Comparison of ENCODE assay signal across 8 cellular contexts in genomic region chr22:40436460-40437431, GRCh38.
A peak's percentile ranks its signal among the peaks of the same experiment; 100 is the strongest.
DNase-seq lines count a peak whose midpoint lies in the region; ATAC-seq lines count a peak whose summit lies in the region.

No MANE protein-coding gene starts in this region.

- H3K36me3 ChIP-seq in CD4-positive, alpha-beta memory T cell (ENCODE audit: insufficient read depth, low read length) = peaks cover 26% of the 10 kb centered on the region

- H3K4me1 ChIP-seq in CD4-positive, alpha-beta memory T cell (ENCODE audit: insufficient read depth, low read length) = peaks cover 23% of the 10 kb centered on the region

- H3K27ac Mint-ChIP-seq in CD4-positive, alpha-beta memory T cell = peak overlapping the region; percentile 43 to 71 (median 53)
- H3K27ac Mint-ChIP-seq in activated T-cell treated with anti-CD3 and anti-CD28 coated beads, Interleukin-2, amount 50 U/mL, for 72 hours = peak overlapping the region; percentile 93

- H3K9me3 ChIP-seq in CD4-positive, alpha-beta memory T cell (ENCODE audit: control insufficient read depth in 1 of 2, low read length in 2 of 2) = no peaks in the 10 kb centered on the region

- no peaks in the 10 kb centered on the region for H3K27me3 Mint-ChIP-seq in CD4-positive, alpha-beta memory T cell
- H3K27me3 Mint-ChIP-seq in activated T-cell treated with anti-CD3 and anti-CD28 coated beads, Interleukin-2, amount 50 U/mL, for 72 hours (ENCODE audit: low read depth) = no peaks in the 10 kb centered on the region

- POLR2A ChIA-PET in CD4-positive, alpha-beta memory T cell (lab: Charles Lee; ENCODE audit: partially characterized antibody) = interaction anchor here (0.5 to 3.5 kb wide), 15 partner anchors 13 to 435 kb away, joined by 3 to 22 read pairs (median 4); no protein-coding TSS in a partner anchor

- no peak overlapping the region for H3K4me3 ChIP-seq in CD4-positive, alpha-beta memory T cell (ENCODE audit: low read length in 2 of 2)

- intact Hi-C loops in CD4-positive, alpha-beta memory T cell (cut with micrococcal nuclease) = loop anchor here (1.0 to 5.0 kb wide), 6 partner anchors 26 to 463 kb away; no protein-coding TSS in a partner anchor

- H3K27ac ChIP-seq in CD4-positive, alpha-beta memory T cell (ENCODE audit: low read depth, low read length) = no peak overlapping the region

- H3K9me3 Mint-ChIP-seq in CD4-positive, alpha-beta memory T cell = no peaks in the 10 kb centered on the region
- H3K9me3 Mint-ChIP-seq in activated T-cell treated with anti-CD3 and anti-CD28 coated beads, Interleukin-2, amount 50 U/mL, for 72 hours = no peaks in the 10 kb centered on the region

- ATAC-seq in GM18858 (IDR thresholded peaks at IDR 0.05; ENCODE audit: unreplicated experiment) (peak; percentile 41), HG03066 (IDR thresholded peaks at IDR 0.05; ENCODE audit: low read depth, unreplicated experiment) (peak; percentile 58)
- peak; percentile 59 to 65 for ATAC-seq in activated T-cell treated with anti-CD3 and anti-CD28 coated beads, Interleukin-2, amount 50 U/mL, for 72 hours (replicated peaks in 1 of 2)

- H3K36me3 Mint-ChIP-seq in CD4-positive, alpha-beta memory T cell = peaks cover 23 to 45% of the 10 kb centered on the region in 2 donors
- H3K36me3 Mint-ChIP-seq in activated T-cell treated with anti-CD3 and anti-CD28 coated beads, Interleukin-2, amount 50 U/mL, for 72 hours (ENCODE audit: insufficient read depth in 2 of 2) = peaks cover 3 to 9% of the 10 kb centered on the region in 2 donors

- DNase-seq in CD4-positive, alpha-beta memory T cell = peak in 4 of 5 donors; percentile 60 to 66 (median 62)
- DNase-seq in NCI-H345 (lab: John Stamatoyannopoulos, UW) (peak; percentile 27), glomerular visceral epithelial cell (ENCODE audit: extremely low spot score) (peak; percentile 52), pons (ENCODE audit: low spot score) (peak; percentile 87), activated gamma-delta T cell treated with Interleukin-2 at 50 U/mL for 16 hours (no peak)
- DNase-seq in activated T-cell treated with anti-CD3 and anti-CD28 coated beads, Interleukin-2, amount 50 U/mL, for 72 hours = no peak

- CTCF ChIA-PET in CD4-positive, alpha-beta memory T cell (lab: Charles Lee; ENCODE audit: partially characterized antibody) = interaction anchor here (0.5 to 11.7 kb wide), 51 partner anchors 9 to 463 kb away, joined by 3 to 338 read pairs (median 4); partner anchors contain the start of gene MRTFA

- H3K27me3 ChIP-seq in CD4-positive, alpha-beta memory T cell (ENCODE audit: insufficient read depth, low read length) = no peaks in the 10 kb centered on the region

- peaks cover 34 to 46% (median 41%) of the 10 kb centered on the region in 4 donors for H3K4me1 Mint-ChIP-seq in CD4-positive, alpha-beta memory T cell
- peaks cover 72% of the 10 kb centered on the region for H3K4me1 Mint-ChIP-seq in activated T-cell treated with anti-CD3 and anti-CD28 coated beads, Interleukin-2, amount 50 U/mL, for 72 hours (ENCODE audit: low read depth)

- H3K4me3 Mint-ChIP-seq in CD4-positive, alpha-beta memory T cell = peak overlapping the region in 2 of 8 donors; percentile 17 to 37
- peak overlapping the region; percentile 41 to 63 for H3K4me3 Mint-ChIP-seq in activated T-cell treated with anti-CD3 and anti-CD28 coated beads, Interleukin-2, amount 50 U/mL, for 72 hours

Comparison
In these comparisons a context has a peak if more than half of its experiments do, and no peak if none do; other contexts are left out.
1. DNase-seq: peak in CD4-positive, alpha-beta memory T cell (4 of 5), NCI-H345 (single experiment), glomerular visceral epithelial cell (single experiment) and pons (single experiment); none in activated T-cell treated with anti-CD3 and anti-CD28 coated beads, Interleukin-2, amount 50 U/mL, for 72 hours (0 of 2) and activated gamma-delta T cell treated with Interleukin-2 at 50 U/mL for 16 hours (single experiment).
2. Peak in every context shown above with its lines, with median percentiles within 50 percentile points of each other: ATAC-seq.